ENCODE assay signal across 1 cellular context in the genomic region with DNA sequence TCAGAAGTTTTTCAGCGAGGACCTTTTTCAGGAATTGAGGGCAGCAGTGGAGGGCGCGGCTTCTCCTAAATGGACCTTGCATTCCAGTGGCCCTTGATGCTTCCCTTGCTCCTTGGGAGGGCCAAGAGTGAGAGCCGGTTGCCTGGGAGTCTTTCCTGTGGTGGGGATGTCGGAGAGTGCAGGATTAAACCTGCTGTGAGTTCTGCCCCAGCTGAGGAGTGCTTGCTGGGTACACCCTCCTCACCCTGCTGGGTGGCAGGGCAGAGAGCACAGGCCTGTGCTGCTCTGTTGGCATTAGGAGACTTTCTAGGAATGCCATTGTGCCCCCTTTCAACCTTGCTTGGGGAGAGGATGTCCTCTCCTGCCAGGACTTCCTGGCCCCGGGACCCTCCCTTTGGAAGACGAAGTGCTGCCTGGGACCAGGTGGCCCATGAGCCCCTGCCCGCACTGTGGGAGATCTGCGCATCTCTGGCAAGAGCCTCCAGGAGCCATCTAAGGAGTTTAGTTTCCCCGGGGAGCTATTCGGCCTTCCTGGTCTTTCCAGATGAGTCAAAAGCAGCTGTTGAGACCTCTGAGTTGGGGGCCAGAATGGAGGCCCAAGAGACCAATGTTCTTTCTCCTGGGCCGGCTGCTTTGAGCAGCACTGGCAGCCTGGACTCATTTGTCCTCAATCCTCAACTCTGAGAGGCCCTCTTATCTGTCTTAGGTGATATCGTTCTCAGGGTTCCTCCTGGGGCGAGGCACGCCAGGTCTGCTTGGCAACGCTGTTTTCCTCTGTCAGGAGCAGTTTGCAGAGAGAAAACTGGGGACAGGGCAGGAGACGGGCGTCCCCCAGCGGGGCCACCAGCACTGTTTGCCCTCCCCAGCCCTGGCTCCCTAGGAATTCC.
TF ChIP-seq lines count a peak whose summit lies in the region.

No MANE protein-coding gene starts in this region.

TF ChIP-seq in A549, 52 proteins besides CTCF, POLR2A, EP300 and RAD21:
- TF ChIP-seq NFE2L2 (conservative IDR thresholded peaks at IDR 0.05; ENCODE audit: low read length) (no peak), JUN (IDR thresholded peaks at IDR 0.05) (no peak), NPAS2 (CRISPR knock-in tag; IDR thresholded peaks at IDR 0.05; ENCODE audit: borderline replicate concordance) (no peak), FOSL2 (IDR thresholded peaks at IDR 0.05) (no peak), FOSL2 (CRISPR knock-in tag; IDR thresholded peaks at IDR 0.05) (no peak), ZFP36 (IDR thresholded peaks at IDR 0.05; ENCODE audit: borderline replicate concordance, partially characterized antibody) (no peak), KDM5A (IDR thresholded peaks at IDR 0.05) (no peak), SREBF2 (IDR thresholded peaks at IDR 0.05) (no peak), NR3C1 (IDR thresholded peaks at IDR 0.05) (no peak)
- TF ChIP-seq, protein P1, sequence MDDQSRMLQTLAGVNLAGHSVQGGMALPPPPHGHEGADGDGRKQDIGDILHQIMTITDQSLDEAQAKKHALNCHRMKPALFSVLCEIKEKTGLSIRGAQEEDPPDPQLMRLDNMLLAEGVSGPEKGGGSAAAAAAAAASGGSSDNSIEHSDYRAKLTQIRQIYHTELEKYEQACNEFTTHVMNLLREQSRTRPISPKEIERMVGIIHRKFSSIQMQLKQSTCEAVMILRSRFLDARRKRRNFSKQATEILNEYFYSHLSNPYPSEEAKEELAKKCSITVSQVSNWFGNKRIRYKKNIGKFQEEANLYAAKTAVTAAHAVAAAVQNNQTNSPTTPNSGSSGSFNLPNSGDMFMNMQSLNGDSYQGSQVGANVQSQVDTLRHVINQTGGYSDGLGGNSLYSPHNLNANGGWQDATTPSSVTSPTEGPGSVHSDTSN (IDR thresholded peaks at IDR 0.05): no peak
- TF ChIP-seq, protein P2, sequence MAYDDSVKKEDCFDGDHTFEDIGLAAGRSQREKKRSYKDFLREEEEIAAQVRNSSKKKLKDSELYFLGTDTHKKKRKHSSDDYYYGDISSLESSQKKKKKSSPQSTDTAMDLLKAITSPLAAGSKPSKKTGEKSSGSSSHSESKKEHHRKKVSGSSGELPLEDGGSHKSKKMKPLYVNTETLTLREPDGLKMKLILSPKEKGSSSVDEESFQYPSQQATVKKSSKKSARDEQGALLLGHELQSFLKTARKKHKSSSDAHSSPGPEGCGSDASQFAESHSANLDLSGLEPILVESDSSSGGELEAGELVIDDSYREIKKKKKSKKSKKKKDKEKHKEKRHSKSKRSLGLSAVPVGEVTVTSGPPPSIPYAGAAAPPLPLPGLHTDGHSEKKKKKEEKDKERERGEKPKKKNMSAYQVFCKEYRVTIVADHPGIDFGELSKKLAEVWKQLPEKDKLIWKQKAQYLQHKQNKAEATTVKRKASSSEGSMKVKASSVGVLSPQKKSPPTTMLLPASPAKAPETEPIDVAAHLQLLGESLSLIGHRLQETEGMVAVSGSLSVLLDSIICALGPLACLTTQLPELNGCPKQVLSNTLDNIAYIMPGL (CRISPR knock-in tag; IDR thresholded peaks at IDR 0.05; ENCODE audit: borderline replicate concordance): no peak
